In genomic region chr9:114033397-114034103, GRCh38 we compare ENCODE assay signal across 8 cellular contexts. TPM values are rescaled to one million over a fixed set of nuclear protein-coding genes. Genes with fewer than 3 reads are reported as not detected.
DNase-seq lines count a peak whose midpoint lies in the region; ATAC-seq and TF ChIP-seq lines count a peak whose summit lies in the region.

No MANE protein-coding gene starts in this region.

- DNase-seq in Calu3 (peak; percentile 20), Karpas-422 (peak; percentile 60), choroid plexus epithelial cell (ENCODE audit: low read depth) (peak; percentile 31), lower lobe of right lung (no peak), omental fat pad (ENCODE audit: low spot score) (no peak), putamen (ENCODE audit: low spot score) (no peak)

- H3K4me1 ChIP-seq in Karpas-422 (ENCODE audit: low read length) (no peaks in the 10 kb centered on the region), lower lobe of right lung (no peaks in the 10 kb centered on the region)

- H3K4me3 ChIP-seq in Karpas-422 (ENCODE audit: low read length) (no peak overlapping the region), choroid plexus epithelial cell (ENCODE audit: low read depth, low read length) (no peak overlapping the region), lower lobe of right lung (no peak overlapping the region)

- no peak overlapping the region for H3K4me3 Mint-ChIP-seq in Calu3 (ENCODE audit: low read depth, unreplicated experiment)

- H3K9ac ChIP-seq in Karpas-422 (ENCODE audit: low read length), result no peak overlapping the region

- H3K27ac ChIP-seq in Karpas-422 (ENCODE audit: low read length) (no peak overlapping the region), lower lobe of right lung (no peak overlapping the region)

- TF ChIP-seq CTCF in Calu3 (IDR thresholded peaks at IDR 0.05; ENCODE audit: unreplicated experiment), result no peak
- peak; percentile 70 for TF ChIP-seq CTCF in choroid plexus epithelial cell (conservative IDR thresholded peaks at IDR 0.05; ENCODE audit: low read depth, low read length)
- peak; percentile 55 for TF ChIP-seq CTCF in lower lobe of right lung (IDR thresholded peaks at IDR 0.05)
- TF ChIP-seq CTCF in omental fat pad (IDR thresholded peaks at IDR 0.05), result no peak

- H3K9me2 ChIP-seq in Karpas-422 (replicated peaks; ENCODE audit: insufficient read depth, low read length), result no peaks in the 10 kb centered on the region

- ATAC-seq in lower lobe of right lung (peak in 1 of 2 donors; percentile 46), GM18505 (IDR thresholded peaks at IDR 0.05; ENCODE audit: unreplicated experiment) (no peak), omental fat pad (ENCODE audit: low FRiP score) (no peak), HG03520 (IDR thresholded peaks at IDR 0.05; ENCODE audit: unreplicated experiment) (no peak)

- no TSS peak for BruUV-seq in Calu3 (replicated peaks; lab: Mats Ljungman, UMichigan)

- H3K27me3 Mint-ChIP-seq in Calu3 (ENCODE audit: unreplicated experiment), result no peaks in the 10 kb centered on the region

- H3K27me3 ChIP-seq in Karpas-422 (ENCODE audit: low read length) (no peaks in the 10 kb centered on the region), lower lobe of right lung (ENCODE audit: low read depth) (no peaks in the 10 kb centered on the region)

- no peak overlapping the region for H3K27ac Mint-ChIP-seq in Calu3 (ENCODE audit: unreplicated experiment)

- no peaks in the 10 kb centered on the region for H3K9me3 Mint-ChIP-seq in Calu3 (ENCODE audit: low read depth, unreplicated experiment)

- CTCF ChIA-PET in Calu3 (lab: Charles Lee), result no interaction called here

- no peaks in the 10 kb centered on the region for H3K9me3 ChIP-seq in Karpas-422 (ENCODE audit: low read length)
- no peaks in the 10 kb centered on the region for H3K9me3 ChIP-seq in lower lobe of right lung

- TF ChIP-seq POLR2A in GM18505 (IDR thresholded peaks at IDR 0.05; ENCODE audit: borderline replicate concordance, extremely low read depth, insufficient read depth, insufficient read length), result no peak

- no peak overlapping the region for H3K4me2 ChIP-seq in Karpas-422 (ENCODE audit: low read depth, low read length, poor library complexity, severe bottlenecking)

- peaks cover 5% of the 10 kb centered on the region for H3K36me3 Mint-ChIP-seq in Calu3 (ENCODE audit: insufficient read depth, unreplicated experiment)

- H4K20me1 ChIP-seq in Karpas-422 (ENCODE audit: insufficient read depth, low read depth, low read length), result no peaks in the 10 kb centered on the region

- no peaks in the 10 kb centered on the region for H3K4me1 Mint-ChIP-seq in Calu3 (ENCODE audit: low read depth, unreplicated experiment)

- H3K79me2 ChIP-seq in Karpas-422 (ENCODE audit: low read length), result no peaks in the 10 kb centered on the region

- H3K36me3 ChIP-seq in Karpas-422 (ENCODE audit: insufficient read depth, low read length), result no peaks in the 10 kb centered on the region
- peaks cover 71% of the 10 kb centered on the region for H3K36me3 ChIP-seq in lower lobe of right lung

- intact Hi-C loops in Calu3 (cut with micrococcal nuclease; ENCODE audit: unreplicated experiment) (no loop called here), lower lobe of right lung (cut with DNase I) (no loop called here)

- no peak overlapping the region for H2AFZ ChIP-seq in Karpas-422 (ENCODE audit: low read length)

RNA-seq across cellular contexts. Expression of gene AMBP, which starts 44.5 kb away (rescaled TPM):
- total RNA-seq in Calu3 (2022) (2.7 and 3.9 TPM in 2 replicates), lower lobe of right lung (1.0 TPM), omental fat pad (not detected)
- total RNA-seq in Karpas-422 (2014; rRNA removed; shearing (Covaris generic); ENCODE audit: low replicate concordance), result not detected in 2 replicates

Comparison
In these comparisons a context has a peak if more than half of its experiments do, and no peak if none do; other contexts are left out.
1. DNase-seq: peak in Calu3 (single experiment), Karpas-422 (single experiment) and choroid plexus epithelial cell (single experiment); none in lower lobe of right lung (single experiment), omental fat pad (single experiment) and putamen (single experiment).
2. CTCF ChIP-seq: peak in choroid plexus epithelial cell (single experiment) and lower lobe of right lung (single experiment); none in Calu3 (single experiment) and omental fat pad (0 of 3).